10 cellular contexts compared by ENCODE assay signal in genomic region chr5:153480401-153480800, GRCh38. TPM values are rescaled to one million over a fixed set of nuclear protein-coding genes. Genes with fewer than 3 reads are reported as not detected.
DNase-seq lines count a peak whose midpoint lies in the region; ATAC-seq lines count a peak whose summit lies in the region.
"Had no signal": no experiment of that assay in that cellular context is flagged by ENCODE, and none has a peak within 500 bp of the region (broad histone marks: within the 10 kb centered on the region; RNA-seq: fewer than 3 reads in every experiment).

No MANE protein-coding gene starts in this region.

- no peaks in the 10 kb centered on the region for H3K4me1 Mint-ChIP-seq in activated naive CD4-positive, alpha-beta T cell treated with anti-CD3 and anti-CD28 coated beads for 36 hours (ENCODE audit: low read depth)
- H3K4me1 Mint-ChIP-seq in activated naive CD4-positive, alpha-beta T cell treated with anti-CD3 and anti-CD28 coated beads, Interleukin-2, amount 10 ng/mL, durations not matched to agents 7 days and 5 days, result no peaks in the 10 kb centered on the region

- H3K9me3 Mint-ChIP-seq in activated naive CD4-positive, alpha-beta T cell treated with anti-CD3 and anti-CD28 coated beads for 36 hours, result no peaks in the 10 kb centered on the region
- no peaks in the 10 kb centered on the region for H3K9me3 Mint-ChIP-seq in activated naive CD4-positive, alpha-beta T cell treated with anti-CD3 and anti-CD28 coated beads, Interleukin-2, amount 10 ng/mL, durations not matched to agents 7 days and 5 days

- H3K27me3 Mint-ChIP-seq in activated naive CD4-positive, alpha-beta T cell treated with anti-CD3 and anti-CD28 coated beads for 36 hours (ENCODE audit: low read depth), result peaks cover 10% of the 10 kb centered on the region
- no peaks in the 10 kb centered on the region for H3K27me3 Mint-ChIP-seq in activated naive CD4-positive, alpha-beta T cell treated with anti-CD3 and anti-CD28 coated beads, Interleukin-2, amount 10 ng/mL, durations not matched to agents 7 days and 5 days

- peak; percentile 8 for DNase-seq in activated naive CD4-positive, alpha-beta T cell treated with anti-CD3 and anti-CD28 coated beads for 36 hours
- DNase-seq in activated naive CD4-positive, alpha-beta T cell treated with anti-CD3 and anti-CD28 coated beads, Interleukin-2, amount 10 ng/mL, durations not matched to agents 7 days and 5 days, result no peak
- DNase-seq in HK-2 (ENCODE audit: unreplicated experiment) (peak; percentile 29), NCI-H187 treated with DMSO at 0.1 percent for 48 hours (lab: John Stamatoyannopoulos, UW) (no peak), midbrain (lab: John Stamatoyannopoulos, UW) (no peak), T-helper 1 cell (no peak), 8988T (no peak)
- DNase-seq: kidney had no signal

- ATAC-seq in HG02763 (IDR thresholded peaks at IDR 0.05; ENCODE audit: unreplicated experiment), result peak; percentile 89
- ATAC-seq: SK-N-SH treated with all-trans-retinoic acid at 6 μM for 48 hours had no signal

- no peak overlapping the region for H3K4me3 Mint-ChIP-seq in activated naive CD4-positive, alpha-beta T cell treated with anti-CD3 and anti-CD28 coated beads for 36 hours
- no peak overlapping the region for H3K4me3 Mint-ChIP-seq in activated naive CD4-positive, alpha-beta T cell treated with anti-CD3 and anti-CD28 coated beads, Interleukin-2, amount 10 ng/mL, durations not matched to agents 7 days and 5 days

- H3K27ac Mint-ChIP-seq in activated naive CD4-positive, alpha-beta T cell treated with anti-CD3 and anti-CD28 coated beads for 36 hours, result no peak overlapping the region
- H3K27ac Mint-ChIP-seq in activated naive CD4-positive, alpha-beta T cell treated with anti-CD3 and anti-CD28 coated beads, Interleukin-2, amount 10 ng/mL, durations not matched to agents 7 days and 5 days, result no peak overlapping the region

- CTCF ChIA-PET in activated naive CD4-positive, alpha-beta T cell treated with anti-CD3 and anti-CD28 coated beads for 36 hours (lab: Charles Lee), result interaction anchor here (1.2 kb wide), 1 partner anchor 10 kb away, joined by 3 read pairs; the partner anchor contains the start of gene GRIA1
- CTCF ChIA-PET in activated naive CD4-positive, alpha-beta T cell treated with anti-CD3 and anti-CD28 coated beads, Interleukin-2, amount 10 ng/mL, durations not matched to agents 7 days and 5 days (lab: Charles Lee), result no interaction called here

- intact Hi-C loops in activated naive CD4-positive, alpha-beta T cell treated with anti-CD3 and anti-CD28 coated beads for 36 hours (cut with micrococcal nuclease), result no loop called here

- H3K36me3 Mint-ChIP-seq in activated naive CD4-positive, alpha-beta T cell treated with anti-CD3 and anti-CD28 coated beads for 36 hours (ENCODE audit: low read depth), result no peaks in the 10 kb centered on the region
- no peaks in the 10 kb centered on the region for H3K36me3 Mint-ChIP-seq in activated naive CD4-positive, alpha-beta T cell treated with anti-CD3 and anti-CD28 coated beads, Interleukin-2, amount 10 ng/mL, durations not matched to agents 7 days and 5 days

RNA-seq across cellular contexts. Expression of gene GRIA1, which starts 10.1 kb away (rescaled TPM):
- total RNA-seq in activated naive CD4-positive, alpha-beta T cell treated with anti-CD3 and anti-CD28 coated beads for 36 hours, result not detected

Comparison
In these comparisons a context has a peak if more than half of its experiments do, and no peak if none do; other contexts are left out.
1. DNase-seq: peak in activated naive CD4-positive, alpha-beta T cell treated with anti-CD3 and anti-CD28 coated beads for 36 hours (single experiment) and HK-2 (single experiment); none in activated naive CD4-positive, alpha-beta T cell treated with anti-CD3 and anti-CD28 coated beads, Interleukin-2, amount 10 ng/mL, durations not matched to agents 7 days and 5 days (single experiment), NCI-H187 treated with DMSO at 0.1 percent for 48 hours (single experiment), midbrain (single experiment), T-helper 1 cell (0 of 5) and 8988T (single experiment).